8 cellular contexts compared by ENCODE assay signal in the genomic region with DNA sequence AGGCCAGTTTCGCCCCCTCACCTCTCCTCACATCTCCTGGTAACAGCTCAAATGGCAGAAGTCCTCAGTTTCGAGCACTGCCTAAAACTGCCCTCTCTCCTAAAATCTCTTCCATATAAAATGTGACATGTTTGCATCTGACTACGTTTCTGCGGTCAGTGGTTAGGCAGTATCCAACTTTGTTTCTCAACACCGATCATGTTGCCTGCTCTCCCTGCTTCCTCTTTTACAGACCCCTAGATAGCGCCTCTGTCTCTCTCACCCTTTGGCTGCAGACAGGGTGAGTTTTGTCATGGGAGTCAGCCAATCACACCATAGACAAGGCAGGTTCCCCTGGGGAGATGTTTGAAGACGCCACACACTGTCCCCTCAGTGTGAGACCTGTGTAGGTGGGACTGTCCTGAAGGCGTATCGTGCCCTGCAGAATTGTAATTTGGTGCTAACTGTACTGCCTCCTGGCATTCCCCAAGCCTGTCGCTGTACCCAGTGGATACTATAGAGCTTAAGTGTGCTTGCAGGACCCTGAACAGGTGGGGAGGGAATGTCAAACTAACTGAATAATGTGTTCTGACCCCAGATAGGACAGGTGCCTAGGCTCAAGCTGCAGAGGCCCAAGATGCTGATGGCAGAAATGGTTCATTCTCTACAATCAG. TPM values are rescaled to one million over a fixed set of nuclear protein-coding genes. Genes with fewer than 3 reads are reported as not detected.
DNase-seq lines count a peak whose midpoint lies in the region; ATAC-seq and TF ChIP-seq lines count a peak whose summit lies in the region.

No MANE protein-coding gene starts in this region.

- TF ChIP-seq EP300 in suprapubic skin (IDR thresholded peaks at IDR 0.05): no peak

- H3K27me3 Mint-ChIP-seq in CD14-positive monocyte (ENCODE audit: low read depth in 3 of 3): peaks cover 0 to 5% (median 2%) of the 10 kb centered on the region in 3 donors

- H3K4me1 ChIP-seq in body of pancreas (peaks cover 15% of the 10 kb centered on the region), suprapubic skin (peaks cover 16% of the 10 kb centered on the region)

- H3K9me3 Mint-ChIP-seq in CD14-positive monocyte: peaks cover 0 to 1% (median 0%) of the 10 kb centered on the region in 7 donors

- TF ChIP-seq POLR2A in body of pancreas (IDR thresholded peaks at IDR 0.05): peak in 1 of 3 donors; percentile 26
- TF ChIP-seq POLR2A in suprapubic skin (IDR thresholded peaks at IDR 0.05): no peak

- H3K27me3 ChIP-seq in HL-60 (ENCODE audit: insufficient read depth, poor library complexity, severe bottlenecking) (no peaks in the 10 kb centered on the region), body of pancreas (no peaks in the 10 kb centered on the region), suprapubic skin (no peaks in the 10 kb centered on the region)

- 30 to 51% methylated on average over 10 of the region's 10 CpGs for WGBS in body of pancreas, 2 donors
- WGBS in suprapubic skin: 58% methylated on average over 10 of the region's 10 CpGs

- H3K36me3 Mint-ChIP-seq in CD14-positive monocyte: peaks cover 23 to 25% of the 10 kb centered on the region in 2 donors

- peak; percentile 43 for ATAC-seq in GM19467 (IDR thresholded peaks at IDR 0.05; ENCODE audit: unreplicated experiment)
- ATAC-seq in body of pancreas: no peak
- ATAC-seq in left colon: peak; percentile 12

- H3K27ac ChIP-seq in HL-60 (replicated peaks) (peak overlapping the region; percentile 59), body of pancreas (peak overlapping the region; percentile 80 to 93 (median 87)), suprapubic skin (peak overlapping the region; percentile 87)

- peak overlapping the region; percentile 89 to 94 for H3K4me3 Mint-ChIP-seq in CD14-positive monocyte

- H3K9me3 ChIP-seq in body of pancreas (no peaks in the 10 kb centered on the region), suprapubic skin (no peaks in the 10 kb centered on the region)

- peaks cover 0 to 10% of the 10 kb centered on the region in 2 donors for H3K36me3 ChIP-seq in body of pancreas (replicated peaks in 1 of 2; ENCODE audit: insufficient read depth in 1 of 2, low read depth in 2 of 2)
- H3K36me3 ChIP-seq in suprapubic skin: peaks cover 13% of the 10 kb centered on the region

- H3K4me1 Mint-ChIP-seq in CD14-positive monocyte: peaks cover 20% of the 10 kb centered on the region

- intact Hi-C loops in CD14-positive monocyte (cut with micrococcal nuclease): loop anchor here in 1 of 2 donors (5.0 kb wide), 1 partner anchor 81 kb away; the partner anchor contains the start of genes GFM2 and NSA2
- intact Hi-C loops in body of pancreas (cut with DNase I): no loop called here
- intact Hi-C loops in left colon (cut with DNase I, micrococcal nuclease): no loop called here

- H3K4me3 ChIP-seq in HL-60 (replicated peaks; ENCODE audit: insufficient read depth, low read length): peak overlapping the region; percentile 64
- peak overlapping the region in 1 of 2 donors; percentile 79 for H3K4me3 ChIP-seq in body of pancreas
- peak overlapping the region; percentile 91 for H3K4me3 ChIP-seq in suprapubic skin

- peak overlapping the region; percentile 93 to 99 (median 97) for H3K27ac Mint-ChIP-seq in CD14-positive monocyte

- TF ChIP-seq CTCF in CD14-positive monocyte (IDR thresholded peaks at IDR 0.05) (no peak), HL-60 (IDR thresholded peaks at IDR 0.05; ENCODE audit: insufficient read depth, low read length) (no peak), body of pancreas (IDR thresholded peaks at IDR 0.05) (no peak), suprapubic skin (IDR thresholded peaks at IDR 0.05) (no peak)

- DNase-seq in CD14-positive monocyte (ENCODE audit: low spot score): peak; percentile 84
- DNase-seq in HL-60 (ENCODE audit: low read depth in 1 of 2, low spot score in 1 of 2): peak; percentile 59 to 74
- peak in 1 of 4 donors; percentile 59 for DNase-seq in body of pancreas
- peak in 1 of 2 donors; percentile 34 for DNase-seq in left colon
- DNase-seq in suprapubic skin (ENCODE audit: low spot score in 2 of 2): peak in 1 of 2 donors; percentile 44
- DNase-seq in GDM1 (lab: John Stamatoyannopoulos, UW): no peak
- no peak for DNase-seq in NCI-H526 treated with DMSO at 0.1 percent for 48 hours (lab: John Stamatoyannopoulos, UW)

RNA-seq across cellular contexts. Expression of gene HEXB, which starts 1.1 kb away (rescaled TPM):
- 100 to 1,000 TPM; 470 to 518 TPM for polyA plus RNA-seq in CD14-positive monocyte
- 100 to 1,000 TPM; 136 to 157 TPM for total RNA-seq in body of pancreas
- total RNA-seq in left colon: 100 to 1,000 TPM; 153 to 216 TPM
- total RNA-seq in suprapubic skin: 10 to 100 TPM; 46.9 to 85.8 (median 73.8) TPM

RNA-seq across cellular contexts. Expression of gene ENC1, which starts 45.6 kb away (rescaled TPM):
- polyA plus RNA-seq in CD14-positive monocyte: 1 to 10 TPM; 9.6 to 9.9 TPM
- total RNA-seq in body of pancreas (100 to 1,000 TPM in 1 of 2 donors, 10 to 100 TPM in 1; 34.0 to 116 TPM), left colon (10 to 100 TPM; 18.9 to 27.4 TPM), suprapubic skin (10 to 100 TPM in 2 of 4 donors, 1 to 10 TPM in 2; 6.4 to 19.4 (median 13.0) TPM)

Comparison
In these comparisons a context has a peak if more than half of its experiments do, and no peak if none do; other contexts are left out.
1. DNase-seq: peak in CD14-positive monocyte (single experiment) and HL-60 (2 of 2); none in GDM1 (single experiment) and NCI-H526 treated with DMSO at 0.1 percent for 48 hours (single experiment).
2. Peak in every context shown above with its lines, with median percentiles within 50 percentile points of each other: H3K27ac ChIP-seq.